Comparison of ENCODE assay signal across 8 cellular contexts in genomic region chr17:59783221-59784016, GRCh38.
A peak's percentile ranks its signal among the peaks of the same experiment; 100 is the strongest.
DNase-seq lines count a peak whose midpoint lies in the region; ATAC-seq, FAIRE-seq and TF ChIP-seq lines count a peak whose summit lies in the region.

No MANE protein-coding gene starts in this region.

- intact Hi-C loops in pancreas (cut with DNase I) = no loop called here

- peak overlapping the region in 3 of 4 donors; percentile 44 to 98 (median 93) for H3K27ac ChIP-seq in pancreas

- no peaks in the 10 kb centered on the region for H3K27me3 ChIP-seq in pancreas

- WGBS in pancreas, 2 donors = 48 to 50% methylated on average over 5 of the region's 5 CpGs

- H3K36me3 ChIP-seq in pancreas = no peaks in the 10 kb centered on the region

- no peaks in the 10 kb centered on the region for H3K9me3 ChIP-seq in pancreas

- DNase-seq in GM12892 (ENCODE audit: insufficient read length) = no peak
- peak; percentile 10 for DNase-seq in SK-N-DZ (ENCODE audit: low spot score)
- no peak for DNase-seq in pancreas
- DNase-seq in NCI-H1105 treated with DMSO at 0.1 percent for 48 hours (lab: John Stamatoyannopoulos, UW) = no peak
- no peak for DNase-seq in D341Med (ENCODE audit: low spot score)

- no peak overlapping the region for H3K4me3 ChIP-seq in pancreas

- TF ChIP-seq CTCF in pancreas (IDR thresholded peaks at IDR 0.05) = no peak

- peaks cover 29 to 57% (median 55%) of the 10 kb centered on the region in 3 donors for H3K4me1 ChIP-seq in pancreas

- no peak for TF ChIP-seq POLR2A in GM12892 (IDR thresholded peaks at IDR 0.05; ENCODE audit: low read depth, low read length)

- ATAC-seq in pancreas (peak in 1 of 4 donors; percentile 5), GM19397 (IDR thresholded peaks at IDR 0.05; ENCODE audit: unreplicated experiment) (no peak), HG03457 (IDR thresholded peaks at IDR 0.05; ENCODE audit: unreplicated experiment) (no peak)

- peak; percentile 24 for FAIRE-seq in GM12892 (lab: Jason Lieb, UNC)
- FAIRE-seq in endometrium (lab: Jason Lieb, UNC) = peak; percentile 83
- no peak for FAIRE-seq in pancreas (lab: Jason Lieb, UNC)
